Comparison of ENCODE assay signal across 16 cellular contexts in genomic region chr7:129110575-129111376, GRCh38. TPM values are rescaled to one million over a fixed set of nuclear protein-coding genes. Genes with fewer than 3 reads are reported as not detected.
DNase-seq lines count a peak whose midpoint lies in the region; ATAC-seq, FAIRE-seq and TF ChIP-seq lines count a peak whose summit lies in the region.
"Had no signal": no experiment of that assay in that cellular context is flagged by ENCODE, and none has a peak within 500 bp of the region (broad histone marks: within the 10 kb centered on the region; RNA-seq: fewer than 3 reads in every experiment).

No MANE protein-coding gene starts in this region.

- no peaks in the 10 kb centered on the region for H4K20me1 ChIP-seq in Loucy (ENCODE audit: insufficient read depth, low read length, poor library complexity, severe bottlenecking)

- H3K27ac ChIP-seq in adrenal gland = peak overlapping the region in 1 of 5 donors; percentile 6
- peak overlapping the region; percentile 26 to 72 for H3K27ac ChIP-seq in kidney (ENCODE audit: low read depth in 2 of 2, low read length in 2 of 2)
- H3K27ac ChIP-seq: lower lobe of right lung, spleen had no signal

- H3F3A ChIP-seq in Loucy (ENCODE audit: low read depth) = no peaks in the 10 kb centered on the region

- peak overlapping the region; percentile 93 for H2AFZ ChIP-seq in Loucy (ENCODE audit: low read length)

- H3K27ac Mint-ChIP-seq in activated T-helper 1 cell treated with anti-CD3 and anti-CD28 coated beads, Interleukin-12 subunit alpha, Interleukin-12 subunit beta, Interleukin-2, Interleukin-4 antibody, amounts not matched to agents 30 ng/mL and 10 ng/mL and 1 ng/mL, durations not matched to agents 14 hours and 24 hours and 36 hours = no peak overlapping the region
- H3K27ac Mint-ChIP-seq: CD4-positive, alpha-beta memory T cell had no signal

- peaks cover 9% of the 10 kb centered on the region for H3K4me1 ChIP-seq in Loucy (ENCODE audit: insufficient read depth, low read length, poor library complexity, severe bottlenecking)
- peaks cover 6 to 11% of the 10 kb centered on the region in 2 donors for H3K4me1 ChIP-seq in adrenal gland (replicated peaks in 1 of 2)
- peaks cover 0 to 9% of the 10 kb centered on the region in 2 donors for H3K4me1 ChIP-seq in kidney (ENCODE audit: control insufficient read depth in 1 of 2, insufficient read depth in 1 of 2, low read depth in 1 of 2, low read length in 2 of 2)
- H3K4me1 ChIP-seq: lower lobe of right lung, spleen had no signal

- H3K27me3 ChIP-seq in Loucy (ENCODE audit: insufficient read depth, low read length, poor library complexity, severe bottlenecking) (no peaks in the 10 kb centered on the region), adrenal gland (no peaks in the 10 kb centered on the region)

- peak overlapping the region; percentile 7 for H3K4me3 ChIP-seq in Loucy (ENCODE audit: low read length, poor library complexity, severe bottlenecking)
- no peak overlapping the region for H3K4me3 ChIP-seq in adrenal gland
- H3K4me3 ChIP-seq in kidney (ENCODE audit: low read length in 2 of 2) = no peak overlapping the region
- H3K4me3 ChIP-seq: lower lobe of right lung, spleen had no signal

- H3K79me2 ChIP-seq in Loucy (ENCODE audit: insufficient read depth, low read length) = no peaks in the 10 kb centered on the region

- H3K36me3 ChIP-seq in Loucy (ENCODE audit: insufficient read depth, low read length) = no peaks in the 10 kb centered on the region
- H3K36me3 ChIP-seq in adrenal gland (replicated peaks in 1 of 2) = no peaks in the 10 kb centered on the region
- no peaks in the 10 kb centered on the region for H3K36me3 ChIP-seq in kidney (ENCODE audit: control insufficient read depth in 1 of 2, insufficient read depth in 2 of 2, low read length in 2 of 2)
- H3K36me3 ChIP-seq: lower lobe of right lung, spleen had no signal

- H3K4me3 Mint-ChIP-seq in activated T-helper 1 cell treated with anti-CD3 and anti-CD28 coated beads, Interleukin-12 subunit alpha, Interleukin-12 subunit beta, Interleukin-2, Interleukin-4 antibody, amounts not matched to agents 30 ng/mL and 10 ng/mL and 1 ng/mL, durations not matched to agents 14 hours and 24 hours and 36 hours = no peak overlapping the region
- H3K4me3 Mint-ChIP-seq: CD4-positive, alpha-beta memory T cell had no signal

- FAIRE-seq in kidney (lab: Jason Lieb, UNC) = no peak
- FAIRE-seq: GM18507 had no signal

- DNase-seq in COR-L47 (lab: John Stamatoyannopoulos, UW) (peak; percentile 67), adrenal gland (peak; percentile 37 to 77 (median 57)), kidney (peak; percentile 71), T-helper 2 cell (no peak), HuH-7.5 (ENCODE audit: low spot score) (no peak)
- DNase-seq in activated T-helper 1 cell treated with anti-CD3 and anti-CD28 coated beads, Interleukin-12 subunit alpha, Interleukin-12 subunit beta, Interleukin-2, Interleukin-4 antibody, amounts not matched to agents 30 ng/mL and 10 ng/mL and 1 ng/mL, durations not matched to agents 14 hours and 24 hours and 36 hours (ENCODE audit: low spot score) = no peak
- DNase-seq: activated CD4-positive, CD25-positive, alpha-beta regulatory T cell treated with anti-CD3 and anti-CD28 coated beads, Interleukin-2, amount 50 U/mL, for 72 hours; CD4-positive, alpha-beta memory T cell; lower lobe of right lung; NK-92 treated with Interleukin-12 subunit alpha and Interleukin-12 subunit beta, amount 100 ng/mL, for 24 hours; spleen; stimulated activated naive CD8-positive, alpha-beta T cell treated with anti-CD3 and anti-CD28 coated beads, Interleukin-15, Interleukin-2, amounts not matched to agents 100 U/mL and 50 U/mL, for 24 hours had no signal

- peaks cover 7% of the 10 kb centered on the region for H3K4me1 Mint-ChIP-seq in activated T-helper 1 cell treated with anti-CD3 and anti-CD28 coated beads, Interleukin-12 subunit alpha, Interleukin-12 subunit beta, Interleukin-2, Interleukin-4 antibody, amounts not matched to agents 30 ng/mL and 10 ng/mL and 1 ng/mL, durations not matched to agents 14 hours and 24 hours and 36 hours (ENCODE audit: low read depth)
- H3K4me1 Mint-ChIP-seq: CD4-positive, alpha-beta memory T cell had no signal

- intact Hi-C loops in adrenal gland (cut with DNase I) = no loop called here
- intact Hi-C loops in kidney (cut with DNase I) = no loop called here
- intact Hi-C loops in activated T-helper 1 cell treated with anti-CD3 and anti-CD28 coated beads, Interleukin-12 subunit alpha, Interleukin-12 subunit beta, Interleukin-2, Interleukin-4 antibody, amounts not matched to agents 30 ng/mL and 10 ng/mL and 1 ng/mL, durations not matched to agents 14 hours and 24 hours and 36 hours (cut with micrococcal nuclease) = no loop called here

- no peaks in the 10 kb centered on the region for H3K9me3 ChIP-seq in Loucy (ENCODE audit: insufficient read depth, low read depth, low read length)
- no peaks in the 10 kb centered on the region for H3K9me3 ChIP-seq in adrenal gland (replicated peaks in 1 of 3)
- H3K9me3 ChIP-seq in kidney (ENCODE audit: control insufficient read depth in 1 of 2, low read length in 2 of 2) = peaks cover 2 to 7% of the 10 kb centered on the region in 2 donors
- H3K9me3 ChIP-seq: lower lobe of right lung had no signal

- TF ChIP-seq POLR2A in adrenal gland (IDR thresholded peaks at IDR 0.05) = no peak

- H3K27me3 Mint-ChIP-seq in activated T-helper 1 cell treated with anti-CD3 and anti-CD28 coated beads, Interleukin-12 subunit alpha, Interleukin-12 subunit beta, Interleukin-2, Interleukin-4 antibody, amounts not matched to agents 30 ng/mL and 10 ng/mL and 1 ng/mL, durations not matched to agents 14 hours and 24 hours and 36 hours (ENCODE audit: insufficient read depth) = peaks cover 10% of the 10 kb centered on the region

- H3K9me2 ChIP-seq in Loucy (replicated peaks; ENCODE audit: low read depth, low read length) = no peaks in the 10 kb centered on the region

- H3K36me3 Mint-ChIP-seq in activated T-helper 1 cell treated with anti-CD3 and anti-CD28 coated beads, Interleukin-12 subunit alpha, Interleukin-12 subunit beta, Interleukin-2, Interleukin-4 antibody, amounts not matched to agents 30 ng/mL and 10 ng/mL and 1 ng/mL, durations not matched to agents 14 hours and 24 hours and 36 hours (ENCODE audit: low read depth) = no peaks in the 10 kb centered on the region
- H3K36me3 Mint-ChIP-seq: activated naive CD4-positive, alpha-beta T cell treated with anti-CD3 and anti-CD28 coated beads, Interleukin-2, amount 50 U/mL, for 72 hours; CD4-positive, alpha-beta memory T cell had no signal

- H3K9ac ChIP-seq in Loucy (ENCODE audit: low read depth, low read length, poor library complexity, severe bottlenecking) (peak overlapping the region; percentile 27), kidney (ENCODE audit: low read length in 2 of 2) (peak overlapping the region in 1 of 2 donors; percentile 31)

- no peak overlapping the region for H3K4me2 ChIP-seq in Loucy (ENCODE audit: low read depth, low read length, poor library complexity, severe bottlenecking)

- peaks cover 7% of the 10 kb centered on the region for H3K9me3 Mint-ChIP-seq in activated T-helper 1 cell treated with anti-CD3 and anti-CD28 coated beads, Interleukin-12 subunit alpha, Interleukin-12 subunit beta, Interleukin-2, Interleukin-4 antibody, amounts not matched to agents 30 ng/mL and 10 ng/mL and 1 ng/mL, durations not matched to agents 14 hours and 24 hours and 36 hours
- H3K9me3 Mint-ChIP-seq: activated naive CD4-positive, alpha-beta T cell treated with anti-CD3 and anti-CD28 coated beads, Interleukin-2, amount 50 U/mL, for 72 hours; CD4-positive, alpha-beta memory T cell had no signal

- no peak for ATAC-seq in HG03457 (IDR thresholded peaks at IDR 0.05; ENCODE audit: unreplicated experiment)
- ATAC-seq: stimulated activated naive CD8-positive, alpha-beta T cell treated with anti-CD3 and anti-CD28 coated beads, Interleukin-15, Interleukin-2, amounts not matched to agents 100 U/mL and 50 U/mL, for 24 hours had no signal

- TF ChIP-seq CTCF in Loucy (conservative IDR thresholded peaks at IDR 0.05; ENCODE audit: low read length) = no peak
- TF ChIP-seq CTCF in adrenal gland (IDR thresholded peaks at IDR 0.05) = no peak
- no peak for TF ChIP-seq CTCF in kidney (IDR thresholded peaks at IDR 0.05; ENCODE audit: borderline replicate concordance, extremely low read depth, insufficient read depth)

RNA-seq across cellular contexts. Expression of gene TSPAN33, which starts 33.7 kb away (rescaled TPM):
- total RNA-seq in adrenal gland (10 to 100 TPM in 6 of 8 donors, 1 to 10 TPM in 2; 5.5 to 20.0 (median 12.0) TPM), kidney (54.9 TPM)
- polyA plus RNA-seq in adrenal gland (1 to 10 TPM; 3.6 to 8.4 (median 6.5) TPM), kidney (ENCODE audit: insufficient read depth, low read depth, low replicate concordance) (316 TPM)
- total RNA-seq in activated T-helper 1 cell treated with anti-CD3 and anti-CD28 coated beads, Interleukin-12 subunit alpha, Interleukin-12 subunit beta, Interleukin-2, Interleukin-4 antibody, amounts not matched to agents 30 ng/mL and 10 ng/mL and 1 ng/mL, durations not matched to agents 14 hours and 24 hours and 36 hours = 9.5 and 9.8 TPM in 2 replicates

RNA-seq across cellular contexts. Expression of gene TNPO3, which starts 55.9 kb away (rescaled TPM):
- total RNA-seq in adrenal gland (10 to 100 TPM; 31.2 to 46.9 (median 41.8) TPM), kidney (35.7 TPM)
- polyA plus RNA-seq in adrenal gland (10 to 100 TPM; 10.6 to 56.0 (median 12.3) TPM), kidney (ENCODE audit: insufficient read depth, low read depth, low replicate concordance) (20.1 TPM)
- 52.8 and 53.2 TPM in 2 replicates for total RNA-seq in activated T-helper 1 cell treated with anti-CD3 and anti-CD28 coated beads, Interleukin-12 subunit alpha, Interleukin-12 subunit beta, Interleukin-2, Interleukin-4 antibody, amounts not matched to agents 30 ng/mL and 10 ng/mL and 1 ng/mL, durations not matched to agents 14 hours and 24 hours and 36 hours

Comparison
In these comparisons a context has a peak if more than half of its experiments do, and no peak if none do; other contexts are left out.
1. DNase-seq: peak in COR-L47 (single experiment), adrenal gland (7 of 7) and kidney (single experiment); none in T-helper 2 cell (0 of 5), HuH-7.5 (single experiment) and activated T-helper 1 cell treated with anti-CD3 and anti-CD28 coated beads, Interleukin-12 subunit alpha, Interleukin-12 subunit beta, Interleukin-2, Interleukin-4 antibody, amounts not matched to agents 30 ng/mL and 10 ng/mL and 1 ng/mL, durations not matched to agents 14 hours and 24 hours and 36 hours (single experiment).